In genomic region chr12:41185946-41186345, GRCh38 we compare ENCODE assay signal across 12 cellular contexts. TPM values are rescaled to one million over a fixed set of nuclear protein-coding genes. Genes with fewer than 3 reads are reported as not detected.
"Had no signal": no experiment of that assay in that cellular context is flagged by ENCODE, and none has a peak within 500 bp of the region (broad histone marks: within the 10 kb centered on the region; RNA-seq: fewer than 3 reads in every experiment).

No MANE protein-coding gene starts in this region.

- H3K4me2 ChIP-seq: hepatocyte had no signal

- H3K36me3 ChIP-seq: ascending aorta had no signal

- DNase-seq: activated B cell treated with CpG ODN at 0.5 μM for 24 hours; activated CD4-positive, alpha-beta T cell treated with anti-CD3 and anti-CD28 coated beads, Interleukin-2, amount 10 ng/mL, durations not matched to agents 24 days and 14 days; activated CD8-positive, alpha-beta memory T cell treated with anti-CD3 and anti-CD28 coated beads for 24 hours; activated naive CD4-positive, alpha-beta T cell treated with Interleukin-2 at 50 U/mL for 16 hours; activated naive CD8-positive, alpha-beta T cell treated with anti-CD3 and anti-CD28 coated beads, Interleukin-2, amount 50 U/mL, for 24 hours; right cardiac atrium; stimulated activated naive CD4-positive, alpha-beta T cell had no signal

- H3K4me3 ChIP-seq: ascending aorta, hepatocyte had no signal

- H2AFZ ChIP-seq: hepatocyte had no signal

- H3K27ac ChIP-seq: hepatocyte had no signal

- H3K79me2 ChIP-seq: hepatocyte had no signal

- H3K27me3 ChIP-seq: ascending aorta had no signal

- H3K9me3 ChIP-seq: ascending aorta had no signal

RNA-seq across cellular contexts. Expression of gene PDZRN4, which starts 2.2 kb away (rescaled TPM):
- total RNA-seq: activated B cell treated with CpG ODN at 0.5 μM for 24 hours; activated CD4-positive, alpha-beta T cell treated with anti-CD3 and anti-CD28 coated beads, Interleukin-2, amount 10 ng/mL, durations not matched to agents 24 days and 14 days; bronchial epithelial cell; kidney epithelial cell; myocyte had no signal
